ENCODE assay signal across 16 cellular contexts in genomic region chr6:131819507-131820228, GRCh38. TPM values are rescaled to one million over a fixed set of nuclear protein-coding genes. Genes with fewer than 3 reads are reported as not detected.
A peak's percentile ranks its signal among the peaks of the same experiment; 100 is the strongest.
DNase-seq lines count a peak whose midpoint lies in the region; ATAC-seq, FAIRE-seq and TF ChIP-seq lines count a peak whose summit lies in the region.
"Had no signal": no experiment of that assay in that cellular context is flagged by ENCODE, and none has a peak within 500 bp of the region (broad histone marks: within the 10 kb centered on the region; RNA-seq: fewer than 3 reads in every experiment).

No MANE protein-coding gene starts in this region.

- H3K36me3 ChIP-seq in bronchial epithelial cell (ENCODE audit: control insufficient read depth, insufficient read depth, low read length) (no peaks in the 10 kb centered on the region), ascending aorta (no peaks in the 10 kb centered on the region)

- no peaks in the 10 kb centered on the region for H3K9me3 ChIP-seq in ascending aorta

- DNase-seq in ELR (ENCODE audit: low read depth) (peak; percentile 13), bronchial epithelial cell (ENCODE audit: low read depth) (peak; percentile 28), myocyte (ENCODE audit: low read depth) (peak; percentile 86), ascending aorta (ENCODE audit: low spot score in 2 of 2) (no peak), mucosa of gallbladder (ENCODE audit: low spot score) (no peak)
- DNase-seq in stimulated activated CD4-positive, alpha-beta T cell treated with anti-CD3 and anti-CD28 coated beads, Interleukin-1b, Interleukin-23, amount 100 ng/mL, for 48 hours = no peak
- no peak for DNase-seq in activated CD4-positive, alpha-beta T cell treated with anti-CD3 and anti-CD28 coated beads, Interleukin-2, amount 50 U/mL, for 1 hour
- DNase-seq: activated CD4-positive, alpha-beta T cell treated with anti-CD3 and anti-CD28 coated beads for 48 hours; activated naive CD4-positive, alpha-beta T cell treated with anti-CD3 and anti-CD28 coated beads, Interleukin-2, amount 50 U/mL, for 16 hours; effector memory CD4-positive, alpha-beta T cell; NCI-H446; stimulated activated CD4-positive, alpha-beta T cell treated with anti-CD3 and anti-CD28 coated beads, Interleukin-2, amount 100 ng/mL, for 24 hours had no signal

- ATAC-seq in HG03342 (IDR thresholded peaks at IDR 0.05; ENCODE audit: unreplicated experiment) = peak; percentile 51

- no peaks in the 10 kb centered on the region for H3K4me1 ChIP-seq in ascending aorta

- no peak overlapping the region for H3K4me3 ChIP-seq in bronchial epithelial cell (ENCODE audit: low read depth, low read length)
- no peak overlapping the region for H3K4me3 ChIP-seq in ascending aorta

- intact Hi-C loops in ascending aorta (cut with DNase I) = no loop called here

- no peak for FAIRE-seq in bronchial epithelial cell (lab: Jason Lieb, UNC)
- FAIRE-seq: D721Med had no signal

- TF ChIP-seq CTCF in bronchial epithelial cell (IDR thresholded peaks at IDR 0.05; ENCODE audit: insufficient read depth, low read length, severe bottlenecking) (no peak), ascending aorta (IDR thresholded peaks at IDR 0.05) (no peak)

- H3K27me3 ChIP-seq in bronchial epithelial cell (ENCODE audit: control insufficient read depth, insufficient read depth, low read length) = no peaks in the 10 kb centered on the region
- H3K27me3 ChIP-seq in ascending aorta = no peaks in the 10 kb centered on the region

- no peak overlapping the region for H3K27ac ChIP-seq in ascending aorta
- H3K27ac ChIP-seq: KMS-11 had no signal

RNA-seq across cellular contexts. Expression of gene ENPP1, which starts 11.8 kb away (rescaled TPM):
- total RNA-seq in bronchial epithelial cell (under 0.01 and 0.26 TPM in 2 replicates), myocyte (8.3 and 10.1 TPM in 2 replicates), ascending aorta (4.5 TPM), mucosa of gallbladder (4.5 TPM)
- polyA plus RNA-seq in myocyte (2012) = 11.0 TPM
- polyA plus RNA-seq: neural cell had no signal

Comparison
In these comparisons a context has a peak if more than half of its experiments do, and no peak if none do; other contexts are left out.
1. DNase-seq: peak in ELR (single experiment), bronchial epithelial cell (single experiment) and myocyte (single experiment); none in ascending aorta (0 of 2), mucosa of gallbladder (single experiment), stimulated activated CD4-positive, alpha-beta T cell treated with anti-CD3 and anti-CD28 coated beads, Interleukin-1b, Interleukin-23, amount 100 ng/mL, for 48 hours (single experiment) and activated CD4-positive, alpha-beta T cell treated with anti-CD3 and anti-CD28 coated beads, Interleukin-2, amount 50 U/mL, for 1 hour (single experiment).